ENCODE assay signal across 8 cellular contexts in genomic region chr18:35042389-35043066, GRCh38. TPM values are rescaled to one million over a fixed set of nuclear protein-coding genes. Genes with fewer than 3 reads are reported as not detected.
A peak's percentile ranks its signal among the peaks of the same experiment; 100 is the strongest.
DNase-seq lines count a peak whose midpoint lies in the region; ATAC-seq and TF ChIP-seq lines count a peak whose summit lies in the region.

No MANE protein-coding gene starts in this region.

- no peak overlapping the region for H3K27ac ChIP-seq in WERI-Rb-1
- H3K27ac ChIP-seq in skin epidermis, result peak overlapping the region in 16 of 21 experiments; percentile 12 to 93 (median 84)

- H3K9me3 Mint-ChIP-seq in glutamatergic neuron (ENCODE audit: unreplicated experiment), result peaks cover 13% of the 10 kb centered on the region

- ATAC-seq in GM18873 (IDR thresholded peaks at IDR 0.05; ENCODE audit: low FRiP score, unreplicated experiment), result no peak

- H3K4me3 ChIP-seq in WERI-Rb-1 (ENCODE audit: low read depth, low read length) (peak overlapping the region; percentile 64), skin epidermis (peak overlapping the region; percentile 52 to 86 (median 60))

- no peak for TF ChIP-seq CTCF in WERI-Rb-1 (IDR thresholded peaks at IDR 0.05; ENCODE audit: low read depth, low read length)
- no peak for TF ChIP-seq CTCF in glutamatergic neuron (IDR thresholded peaks at IDR 0.05; ENCODE audit: partially characterized antibody, unreplicated experiment)

- no peaks in the 10 kb centered on the region for H3K36me3 ChIP-seq in WERI-Rb-1

- no peaks in the 10 kb centered on the region for H3K9me3 ChIP-seq in WERI-Rb-1 (ENCODE audit: severe bottlenecking)

- peak overlapping the region; percentile 98 for H3K4me3 Mint-ChIP-seq in glutamatergic neuron (ENCODE audit: unreplicated experiment)

- no peaks in the 10 kb centered on the region for H3K27me3 ChIP-seq in WERI-Rb-1 (ENCODE audit: insufficient read depth, low read depth, severe bottlenecking)

- H3K27me3 Mint-ChIP-seq in glutamatergic neuron (ENCODE audit: unreplicated experiment), result peaks cover 16% of the 10 kb centered on the region

- peaks cover 43% of the 10 kb centered on the region for H3K4me1 Mint-ChIP-seq in glutamatergic neuron (ENCODE audit: low read depth, unreplicated experiment)

- peak overlapping the region; percentile 99 for H3K27ac Mint-ChIP-seq in glutamatergic neuron (ENCODE audit: unreplicated experiment)

- no peaks in the 10 kb centered on the region for H3K36me3 Mint-ChIP-seq in glutamatergic neuron (ENCODE audit: unreplicated experiment)

- peak in 5 of 6 experiments; percentile 2 to 77 (median 69) for DNase-seq in stimulated activated naive CD4-positive, alpha-beta T cell (lab: John Stamatoyannopoulos, UW)
- no peak for DNase-seq in stimulated activated naive CD4-positive, alpha-beta T cell treated with Interleukin-2 at 50 U/mL for 16 hours (lab: John Stamatoyannopoulos, UW)
- DNase-seq in WERI-Rb-1 (no peak), glutamatergic neuron (no peak), SIG-M5 (lab: John Stamatoyannopoulos, UW) (no peak), COLO668 (lab: John Stamatoyannopoulos, UW; ENCODE audit: unreplicated experiment) (no peak)

RNA-seq across cellular contexts. Expression of gene MAPRE2, which starts 1.3 kb away (rescaled TPM):
- total RNA-seq in glutamatergic neuron (ENCODE audit: unreplicated experiment), result 127 TPM

Comparison
In these comparisons a context has a peak if more than half of its experiments do, and no peak if none do; other contexts are left out.
1. DNase-seq: peak in stimulated activated naive CD4-positive, alpha-beta T cell (5 of 6); none in stimulated activated naive CD4-positive, alpha-beta T cell treated with Interleukin-2 at 50 U/mL for 16 hours (single experiment), WERI-Rb-1 (single experiment), glutamatergic neuron (single experiment), SIG-M5 (single experiment) and COLO668 (single experiment).